Comparison of ENCODE assay signal across 1 cellular context in genomic region chr1:184330884-184331283, GRCh38.
TF ChIP-seq lines count a peak whose summit lies in the region.

No MANE protein-coding gene starts in this region.

TF ChIP-seq in GM23338, 12 proteins besides CTCF, POLR2A, EP300 and RAD21:
- TF ChIP-seq CREB1 (CRISPR knock-in tag; IDR thresholded peaks at IDR 0.05; ENCODE audit: low read depth) (no peak), ETS1 (IDR thresholded peaks at IDR 0.05) (no peak), JUNB (IDR thresholded peaks at IDR 0.05; ENCODE audit: unreplicated experiment) (no peak), ZNF331 (CRISPR knock-in tag; IDR thresholded peaks at IDR 0.05; ENCODE audit: low read depth) (no peak), REST (IDR thresholded peaks at IDR 0.05; ENCODE audit: unreplicated experiment) (no peak), STAT1 (IDR thresholded peaks at IDR 0.05; ENCODE audit: unreplicated experiment) (no peak), EZH2phosphoT487 (IDR thresholded peaks at IDR 0.05; ENCODE audit: unreplicated experiment) (no peak), ZNF462 (CRISPR knock-in tag; IDR thresholded peaks at IDR 0.05) (no peak), EZH2 (IDR thresholded peaks at IDR 0.05; ENCODE audit: low read depth, unreplicated experiment) (no peak), NANOG (IDR thresholded peaks at IDR 0.05; ENCODE audit: borderline replicate concordance) (no peak)
